In the genomic region with DNA sequence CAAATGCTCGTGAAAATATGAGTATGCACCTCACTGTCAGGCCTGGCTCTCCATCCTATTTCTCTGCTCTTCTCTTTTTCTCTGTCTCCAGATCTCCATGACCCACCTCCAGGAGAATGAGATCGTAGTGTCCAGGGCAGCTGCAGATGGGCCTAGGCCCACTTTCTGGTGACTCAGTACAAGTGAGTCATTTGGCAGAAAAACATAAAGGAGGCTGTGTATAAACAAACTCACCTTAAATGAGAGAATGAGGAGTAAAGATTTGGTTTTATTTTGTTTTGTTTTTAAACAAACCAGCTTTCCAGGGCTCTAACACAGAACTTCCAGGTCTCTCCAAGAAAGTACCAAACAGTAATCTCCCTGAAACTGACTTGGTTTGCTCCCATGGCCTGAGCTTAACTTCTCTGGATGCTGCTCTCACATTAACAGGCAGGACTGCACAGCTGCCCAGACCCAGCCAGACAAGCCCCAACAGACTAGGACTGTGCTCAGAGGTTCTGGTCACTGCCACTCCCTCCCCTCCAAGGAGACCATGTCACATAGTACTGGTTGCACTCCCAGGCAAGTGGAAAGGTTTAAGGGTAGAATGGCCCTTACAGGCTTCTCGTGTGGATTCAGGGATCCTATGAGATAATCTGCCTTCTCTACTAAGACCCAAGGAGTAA, we compare ENCODE assay signal across 1 cellular context.
TF ChIP-seq lines count a peak whose summit lies in the region.

No MANE protein-coding gene starts in this region.

TF ChIP-seq in K562, 482 proteins besides CTCF, POLR2A, EP300 and RAD21 (continued from another document):
- TF ChIP-seq, protein P1, sequence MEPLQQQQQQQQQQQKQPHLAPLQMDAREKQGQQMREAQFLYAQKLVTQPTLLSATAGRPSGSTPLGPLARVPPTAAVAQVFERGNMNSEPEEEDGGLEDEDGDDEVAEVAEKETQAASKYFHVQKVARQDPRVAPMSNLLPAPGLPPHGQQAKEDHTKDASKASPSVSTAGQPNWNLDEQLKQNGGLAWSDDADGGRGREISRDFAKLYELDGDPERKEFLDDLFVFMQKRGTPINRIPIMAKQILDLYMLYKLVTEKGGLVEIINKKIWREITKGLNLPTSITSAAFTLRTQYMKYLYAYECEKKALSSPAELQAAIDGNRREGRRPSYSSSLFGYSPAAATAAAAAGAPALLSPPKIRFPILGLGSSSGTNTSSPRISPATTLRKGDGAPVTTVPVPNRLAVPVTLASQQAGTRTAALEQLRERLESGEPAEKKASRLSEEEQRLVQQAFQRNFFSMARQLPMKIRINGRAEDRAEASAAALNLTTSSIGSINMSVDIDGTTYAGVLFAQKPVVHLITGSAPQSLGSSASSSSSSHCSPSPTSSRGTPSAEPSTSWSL (CRISPR knock-in tag; IDR thresholded peaks at IDR 0.05; ENCODE audit: borderline replicate concordance): no peak
- TF ChIP-seq ZNF134 (CRISPR knock-in tag; conservative IDR thresholded peaks at IDR 0.05): no peak
- TF ChIP-seq BRF1 (IDR thresholded peaks at IDR 0.05; ENCODE audit: borderline replicate concordance, extremely low read depth, insufficient read length): no peak
- TF ChIP-seq, protein P2, sequence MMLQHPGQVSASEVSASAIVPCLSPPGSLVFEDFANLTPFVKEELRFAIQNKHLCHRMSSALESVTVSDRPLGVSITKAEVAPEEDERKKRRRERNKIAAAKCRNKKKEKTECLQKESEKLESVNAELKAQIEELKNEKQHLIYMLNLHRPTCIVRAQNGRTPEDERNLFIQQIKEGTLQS (IDR thresholded peaks at IDR 0.05): peak; percentile 32; the same call in 1 of the 2 replicates
- TF ChIP-seq, protein P2 (CRISPR knock-in tag; conservative IDR thresholded peaks at IDR 0.05): no peak
- no peak for TF ChIP-seq NFE2L1 (tag; IDR thresholded peaks at IDR 0.05; ENCODE audit: borderline replicate concordance, low read depth)
- no peak for TF ChIP-seq FOXK1 (CRISPR knock-in tag; IDR thresholded peaks at IDR 0.05; ENCODE audit: borderline replicate concordance)
- 0 out of 2 replicates have a peak, but pooled peaks have one; percentile 17 for TF ChIP-seq JUN (IDR thresholded peaks at IDR 0.05; ENCODE audit: borderline replicate concordance, low read depth, low read length)
- no peak for TF ChIP-seq JUN (CRISPR knock-in tag; IDR thresholded peaks at IDR 0.05; ENCODE audit: borderline replicate concordance)
- 0 out of 2 replicates have a peak, but pooled peaks have one; percentile 20 for TF ChIP-seq FOSL1 (tag; conservative IDR thresholded peaks at IDR 0.05)
- no peak for TF ChIP-seq HSF4 (CRISPR knock-in tag; IDR thresholded peaks at IDR 0.05; ENCODE audit: borderline replicate concordance)
